Comparison of ENCODE assay signal across 11 cellular contexts in the genomic region with DNA sequence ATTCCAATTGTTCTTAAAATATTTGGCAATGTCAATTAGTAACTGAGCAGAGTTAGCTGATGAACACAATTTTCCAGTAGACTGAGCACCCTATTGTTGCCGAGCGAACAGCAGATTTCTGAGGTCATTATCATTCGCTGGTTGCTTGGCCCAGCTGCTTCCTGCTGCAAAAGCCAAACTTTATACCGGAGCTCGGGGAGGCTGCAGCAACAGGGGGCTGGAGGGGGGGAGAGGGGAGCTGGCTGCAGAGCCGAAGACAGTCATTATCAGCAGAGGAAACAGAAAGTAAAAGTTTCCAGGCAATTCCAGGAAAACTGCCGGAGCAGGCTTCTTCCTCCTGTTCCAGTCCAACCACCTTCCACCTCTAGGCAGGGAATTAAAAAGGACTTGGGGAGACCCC.
DNase-seq lines count a peak whose midpoint lies in the region; ATAC-seq and TF ChIP-seq lines count a peak whose summit lies in the region.
"Had no signal": no experiment of that assay in that cellular context is flagged by ENCODE, and none has a peak within 500 bp of the region (broad histone marks: within the 10 kb centered on the region; RNA-seq: fewer than 3 reads in every experiment).

No MANE protein-coding gene starts in this region.

- no peak for TF ChIP-seq CTCF in brain microvascular endothelial cell (IDR thresholded peaks at IDR 0.05; ENCODE audit: low read depth, low read length, missing control alignments)
- no peak for TF ChIP-seq CTCF in kidney epithelial cell (IDR thresholded peaks at IDR 0.05; ENCODE audit: insufficient read depth, low read length, poor library complexity, severe bottlenecking)
- TF ChIP-seq CTCF in suprapubic skin (IDR thresholded peaks at IDR 0.05): no peak

- peaks cover 19% of the 10 kb centered on the region for H3K4me1 ChIP-seq in suprapubic skin
- H3K4me1 ChIP-seq: foreskin keratinocyte had no signal

- ATAC-seq in HG03280 (IDR thresholded peaks at IDR 0.05; ENCODE audit: unreplicated experiment) (no peak), GM18909 (IDR thresholded peaks at IDR 0.05; ENCODE audit: poor library complexity, unreplicated experiment) (no peak)
- ATAC-seq: activated CD4-positive, alpha-beta T cell treated with anti-CD3 and anti-CD28 coated beads for 36 hours; foreskin keratinocyte; K562 had no signal

- H3K36me3 ChIP-seq in brain microvascular endothelial cell (replicated peaks) (no peaks in the 10 kb centered on the region), kidney epithelial cell (ENCODE audit: control insufficient read depth, insufficient read depth, low read length) (no peaks in the 10 kb centered on the region), suprapubic skin (no peaks in the 10 kb centered on the region)

- no peaks in the 10 kb centered on the region for H3K27me3 ChIP-seq in brain microvascular endothelial cell (replicated peaks)
- H3K27me3 ChIP-seq in kidney epithelial cell (ENCODE audit: control insufficient read depth, insufficient read depth, low read length): no peaks in the 10 kb centered on the region
- no peaks in the 10 kb centered on the region for H3K27me3 ChIP-seq in suprapubic skin
- H3K27me3 ChIP-seq: foreskin keratinocyte had no signal

- in situ Hi-C loops in brain microvascular endothelial cell (cut with HindIII; ENCODE audit: low pct_ligation_motif_present, low sequenced_read_pairs): no loop called here

- no peaks in the 10 kb centered on the region for H3K9me3 ChIP-seq in suprapubic skin

- TF ChIP-seq EP300 in suprapubic skin (IDR thresholded peaks at IDR 0.05): no peak

- POLR2A ChIA-PET in HEK293T (lab: Yijun Ruan, JAX): no interaction called here

- no peak overlapping the region for H3K27ac ChIP-seq in brain microvascular endothelial cell
- no peak overlapping the region for H3K27ac ChIP-seq in suprapubic skin
- H3K27ac ChIP-seq: foreskin keratinocyte had no signal

- no peak for TF ChIP-seq POLR2A in suprapubic skin (IDR thresholded peaks at IDR 0.05)

- DNase-seq in HEK293T (ENCODE audit: extremely low spot score) (peak; percentile 17), brain microvascular endothelial cell (no peak), kidney epithelial cell (ENCODE audit: low read depth) (peak; percentile 60), suprapubic skin (ENCODE audit: low spot score in 2 of 2) (no peak), NCI-H510A treated with DMSO at 0.1 percent for 48 hours (lab: John Stamatoyannopoulos, UW) (no peak), NCI-H146 treated with DMSO at 0.1 percent for 48 hours (lab: John Stamatoyannopoulos, UW; ENCODE audit: unreplicated experiment) (no peak)
- DNase-seq: activated CD4-positive, alpha-beta T cell treated with anti-CD3 and anti-CD28 coated beads for 36 hours; foreskin keratinocyte had no signal

- WGBS in suprapubic skin: under 1% methylated on average over 7 of the region's 7 CpGs

- CTCF ChIA-PET in HEK293T (lab: Yijun Ruan, JAX): no interaction called here

- peak overlapping the region; percentile 12 for H3K4me3 ChIP-seq in brain microvascular endothelial cell (ENCODE audit: low read depth, low read length)
- H3K4me3 ChIP-seq in kidney epithelial cell (ENCODE audit: low read depth, low read length): peak overlapping the region; percentile 19
- H3K4me3 ChIP-seq in suprapubic skin: peak overlapping the region; percentile 41
- H3K4me3 ChIP-seq: K562 had no signal

TF ChIP-seq in HEK293T, 16 proteins besides CTCF, POLR2A, EP300 and RAD21:
- TF ChIP-seq NFRKB (IDR thresholded peaks at IDR 0.05) (no peak), CTBP1 (IDR thresholded peaks at IDR 0.05; ENCODE audit: borderline replicate concordance) (no peak), HDGF (IDR thresholded peaks at IDR 0.05; ENCODE audit: borderline replicate concordance) (no peak), ELF4 (IDR thresholded peaks at IDR 0.05) (no peak), SP1 (IDR thresholded peaks at IDR 0.05) (no peak), TARDBP (IDR thresholded peaks at IDR 0.05) (no peak), BHLHE40 (IDR thresholded peaks at IDR 0.05; ENCODE audit: borderline replicate concordance) (no peak), L3MBTL2 (conservative IDR thresholded peaks at IDR 0.05) (no peak), FOXM1 (IDR thresholded peaks at IDR 0.05; ENCODE audit: borderline replicate concordance) (no peak), FOXK2 (IDR thresholded peaks at IDR 0.05) (no peak), FOXA1 (IDR thresholded peaks at IDR 0.05) (no peak), SUZ12 (IDR thresholded peaks at IDR 0.05) (no peak), ZNF384 (IDR thresholded peaks at IDR 0.05) (no peak), ARNT (IDR thresholded peaks at IDR 0.05) (no peak), LEF1 (IDR thresholded peaks at IDR 0.05; ENCODE audit: borderline replicate concordance) (no peak)
- TF ChIP-seq, protein P1, sequence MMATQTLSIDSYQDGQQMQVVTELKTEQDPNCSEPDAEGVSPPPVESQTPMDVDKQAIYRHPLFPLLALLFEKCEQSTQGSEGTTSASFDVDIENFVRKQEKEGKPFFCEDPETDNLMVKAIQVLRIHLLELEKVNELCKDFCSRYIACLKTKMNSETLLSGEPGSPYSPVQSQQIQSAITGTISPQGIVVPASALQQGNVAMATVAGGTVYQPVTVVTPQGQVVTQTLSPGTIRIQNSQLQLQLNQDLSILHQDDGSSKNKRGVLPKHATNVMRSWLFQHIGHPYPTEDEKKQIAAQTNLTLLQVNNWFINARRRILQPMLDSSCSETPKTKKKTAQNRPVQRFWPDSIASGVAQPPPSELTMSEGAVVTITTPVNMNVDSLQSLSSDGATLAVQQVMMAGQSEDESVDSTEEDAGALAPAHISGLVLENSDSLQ (IDR thresholded peaks at IDR 0.05): no peak

Comparison
In these comparisons a context has a peak if more than half of its experiments do, and no peak if none do; other contexts are left out.
1. DNase-seq: peak in HEK293T (single experiment) and kidney epithelial cell (single experiment); none in brain microvascular endothelial cell (single experiment), suprapubic skin (0 of 2), NCI-H510A treated with DMSO at 0.1 percent for 48 hours (single experiment) and NCI-H146 treated with DMSO at 0.1 percent for 48 hours (single experiment).
2. Peak in every context shown above with its lines, with median percentiles within 50 percentile points of each other: H3K4me3 ChIP-seq.